18 cellular contexts compared by ENCODE assay signal in the genomic region with DNA sequence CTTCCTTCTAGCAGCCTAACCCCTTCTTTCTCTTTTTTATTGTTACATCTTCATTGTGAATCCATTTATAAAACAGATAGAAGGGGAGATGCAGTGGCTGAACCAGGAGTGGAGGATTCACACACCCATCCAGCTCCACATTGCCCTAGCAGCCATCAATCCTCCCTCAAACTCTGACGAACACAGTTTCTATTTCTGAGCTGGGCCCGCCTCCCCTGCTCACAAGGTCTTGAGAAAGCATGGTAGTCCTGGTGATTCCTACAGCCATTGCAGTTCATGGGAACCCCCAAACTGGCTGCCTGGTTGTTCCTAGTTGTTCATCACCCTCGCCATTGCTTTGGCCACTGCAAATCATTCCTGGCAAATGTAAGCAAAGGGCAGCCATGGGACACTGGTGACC.
"Had no signal": no experiment of that assay in that cellular context is flagged by ENCODE, and none has a peak within 500 bp of the region (broad histone marks: within the 10 kb centered on the region; RNA-seq: fewer than 3 reads in every experiment).

No MANE protein-coding gene starts in this region.

- H3K4me3 Mint-ChIP-seq: dendritic cell treated with granulocyte-macrophage colony-stimulating factor and Interleukin-4, amounts not matched to agents 40 ng/mL and 50 ng/mL, for 4 days; endodermal cell; memory B cell; naive B cell; nephron had no signal

- H3K9me3 Mint-ChIP-seq: dendritic cell treated with granulocyte-macrophage colony-stimulating factor and Interleukin-4, amounts not matched to agents 40 ng/mL and 50 ng/mL, for 4 days; endodermal cell; memory B cell; naive B cell; nephron had no signal

- H3K4me3 ChIP-seq: hepatocyte, left ventricle myocardium inferior, lower lobe of right lung, right atrium auricular region, sigmoid colon, skin epidermis had no signal

- ATAC-seq: foreskin keratinocyte, left cardiac atrium, lower lobe of right lung had no signal

- H3K36me3 ChIP-seq: left ventricle myocardium inferior, lower lobe of right lung, right atrium auricular region, sigmoid colon had no signal

- H3K4me1 ChIP-seq: foreskin keratinocyte had no signal

- DNase-seq: endodermal cell; erythroblast; foreskin keratinocyte; kidney; left cardiac atrium; left ventricle myocardium inferior; lower lobe of right lung; naive B cell; sigmoid colon; stimulated activated CD4-positive, alpha-beta T cell treated with anti-CD3 and anti-CD28 coated beads, Interleukin-12 subunit alpha, Interleukin-12 subunit beta, amount 100 ng/mL, for 4 hours; stimulated activated naive CD4-positive, alpha-beta T cell treated with Interleukin-2 at 50 U/mL for 16 hours; trophoblast cell had no signal

- H3K27ac ChIP-seq: foreskin keratinocyte, hepatocyte, left ventricle myocardium inferior, lower lobe of right lung, right atrium auricular region, sigmoid colon, skin epidermis had no signal

- H3K27me3 ChIP-seq: hepatocyte, right atrium auricular region had no signal

- H3K27ac Mint-ChIP-seq: dendritic cell treated with granulocyte-macrophage colony-stimulating factor and Interleukin-4, amounts not matched to agents 40 ng/mL and 50 ng/mL, for 4 days; endodermal cell; memory B cell; naive B cell; nephron had no signal

- H3K9me3 ChIP-seq: left ventricle myocardium inferior, lower lobe of right lung, right atrium auricular region, sigmoid colon had no signal

- H3K27me3 Mint-ChIP-seq: dendritic cell treated with granulocyte-macrophage colony-stimulating factor and Interleukin-4, amounts not matched to agents 40 ng/mL and 50 ng/mL, for 4 days; memory B cell; naive B cell had no signal
